1 cellular context compared by ENCODE assay signal in genomic region chr2:36658277-36658748, GRCh38.
TF ChIP-seq lines count a peak whose summit lies in the region.

No MANE protein-coding gene starts in this region.

TF ChIP-seq in SK-N-SH, 30 proteins besides CTCF, POLR2A, EP300 and RAD21 (continued from another document):
- TF ChIP-seq PBX3 (IDR thresholded peaks at IDR 0.05) (0 out of 2 replicates have a peak, but pooled peaks have one; percentile 34), SMC3 (IDR thresholded peaks at IDR 0.05; ENCODE audit: low read depth, low read length) (no peak), MAX (IDR thresholded peaks at IDR 0.05; ENCODE audit: low read depth) (no peak), FOXM1 (IDR thresholded peaks at IDR 0.05; ENCODE audit: low read depth) (no peak), NFIC (IDR thresholded peaks at IDR 0.05; ENCODE audit: borderline replicate concordance) (no peak)
TF ChIP-seq in SK-N-SH: peak in this region for 1.
